ENCODE assay signal across 1 cellular context in the genomic region with DNA sequence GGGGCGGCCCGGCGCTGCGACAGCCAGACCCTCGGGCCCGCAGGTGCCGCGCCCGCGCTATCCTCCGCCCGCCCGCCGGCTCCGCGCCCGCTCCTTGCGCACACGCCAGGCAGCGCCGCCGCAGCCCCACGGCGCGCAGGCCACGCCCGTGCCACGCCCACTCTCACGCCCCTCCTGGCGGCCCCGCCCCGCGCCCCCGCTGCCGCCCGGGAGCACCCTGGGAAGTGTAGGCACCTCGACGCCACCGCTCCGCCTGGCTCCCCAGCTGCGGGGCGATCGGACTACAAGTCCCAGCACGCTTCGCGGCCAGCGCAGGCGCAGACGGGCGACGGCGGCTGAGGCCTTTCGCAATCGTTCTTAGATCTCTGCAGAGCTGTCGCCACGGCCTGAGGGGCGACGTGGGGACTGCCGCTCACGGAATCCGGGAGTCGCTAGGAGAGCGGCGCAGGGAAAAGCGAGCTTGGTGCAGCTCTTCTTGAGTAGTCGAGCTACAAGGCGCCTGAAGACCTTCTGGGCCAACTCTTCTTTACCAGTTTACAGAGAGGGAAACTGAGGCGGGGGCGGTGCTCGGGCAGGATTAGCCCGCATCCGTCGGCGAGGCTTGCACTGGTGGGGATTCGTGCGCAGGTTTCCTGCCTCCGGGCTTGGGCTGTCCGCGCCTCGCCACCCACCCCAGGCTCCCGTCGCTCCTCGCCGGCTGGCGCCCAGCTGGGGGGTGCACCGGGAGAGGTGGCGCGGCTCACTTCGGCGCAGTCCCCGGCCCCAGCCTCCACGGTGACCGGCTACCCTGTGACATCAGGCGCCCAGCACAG.
TF ChIP-seq lines count a peak whose summit lies in the region.

A gene (minus strand): TSS at position 104 of the 812 bp plus-strand sequence. CDS start 124 bp downstream, outside the sequence.

TF ChIP-seq in GM12878, 131 proteins besides CTCF, POLR2A, EP300 and RAD21 (continued from another document):
- TF ChIP-seq, protein P1, sequence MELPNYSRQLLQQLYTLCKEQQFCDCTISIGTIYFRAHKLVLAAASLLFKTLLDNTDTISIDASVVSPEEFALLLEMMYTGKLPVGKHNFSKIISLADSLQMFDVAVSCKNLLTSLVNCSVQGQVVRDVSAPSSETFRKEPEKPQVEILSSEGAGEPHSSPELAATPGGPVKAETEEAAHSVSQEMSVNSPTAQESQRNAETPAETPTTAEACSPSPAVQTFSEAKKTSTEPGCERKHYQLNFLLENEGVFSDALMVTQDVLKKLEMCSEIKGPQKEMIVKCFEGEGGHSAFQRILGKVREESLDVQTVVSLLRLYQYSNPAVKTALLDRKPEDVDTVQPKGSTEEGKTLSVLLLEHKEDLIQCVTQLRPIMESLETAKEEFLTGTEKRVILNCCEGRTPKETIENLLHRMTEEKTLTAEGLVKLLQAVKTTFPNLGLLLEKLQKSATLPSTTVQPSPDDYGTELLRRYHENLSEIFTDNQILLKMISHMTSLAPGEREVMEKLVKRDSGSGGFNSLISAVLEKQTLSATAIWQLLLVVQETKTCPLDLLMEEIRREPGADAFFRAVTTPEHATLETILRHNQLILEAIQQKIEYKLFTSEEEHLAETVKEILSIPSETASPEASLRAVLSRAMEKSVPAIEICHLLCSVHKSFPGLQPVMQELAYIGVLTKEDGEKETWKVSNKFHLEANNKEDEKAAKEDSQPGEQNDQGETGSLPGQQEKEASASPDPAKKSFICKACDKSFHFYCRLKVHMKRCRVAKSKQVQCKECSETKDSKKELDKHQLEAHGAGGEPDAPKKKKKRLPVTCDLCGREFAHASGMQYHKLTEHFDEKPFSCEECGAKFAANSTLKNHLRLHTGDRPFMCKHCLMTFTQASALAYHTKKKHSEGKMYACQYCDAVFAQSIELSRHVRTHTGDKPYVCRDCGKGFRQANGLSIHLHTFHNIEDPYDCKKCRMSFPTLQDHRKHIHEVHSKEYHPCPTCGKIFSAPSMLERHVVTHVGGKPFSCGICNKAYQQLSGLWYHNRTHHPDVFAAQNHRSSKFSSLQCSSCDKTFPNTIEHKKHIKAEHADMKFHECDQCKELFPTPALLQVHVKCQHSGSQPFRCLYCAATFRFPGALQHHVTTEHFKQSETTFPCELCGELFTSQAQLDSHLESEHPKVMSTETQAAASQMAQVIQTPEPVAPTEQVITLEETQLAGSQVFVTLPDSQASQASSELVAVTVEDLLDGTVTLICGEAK (IDR thresholded peaks at IDR 0.05; ENCODE audit: borderline replicate concordance) = no peak
- TF ChIP-seq RELA (IDR thresholded peaks at IDR 0.05; ENCODE audit: borderline replicate concordance, partially characterized antibody) = no peak
- TF ChIP-seq, protein P2, sequence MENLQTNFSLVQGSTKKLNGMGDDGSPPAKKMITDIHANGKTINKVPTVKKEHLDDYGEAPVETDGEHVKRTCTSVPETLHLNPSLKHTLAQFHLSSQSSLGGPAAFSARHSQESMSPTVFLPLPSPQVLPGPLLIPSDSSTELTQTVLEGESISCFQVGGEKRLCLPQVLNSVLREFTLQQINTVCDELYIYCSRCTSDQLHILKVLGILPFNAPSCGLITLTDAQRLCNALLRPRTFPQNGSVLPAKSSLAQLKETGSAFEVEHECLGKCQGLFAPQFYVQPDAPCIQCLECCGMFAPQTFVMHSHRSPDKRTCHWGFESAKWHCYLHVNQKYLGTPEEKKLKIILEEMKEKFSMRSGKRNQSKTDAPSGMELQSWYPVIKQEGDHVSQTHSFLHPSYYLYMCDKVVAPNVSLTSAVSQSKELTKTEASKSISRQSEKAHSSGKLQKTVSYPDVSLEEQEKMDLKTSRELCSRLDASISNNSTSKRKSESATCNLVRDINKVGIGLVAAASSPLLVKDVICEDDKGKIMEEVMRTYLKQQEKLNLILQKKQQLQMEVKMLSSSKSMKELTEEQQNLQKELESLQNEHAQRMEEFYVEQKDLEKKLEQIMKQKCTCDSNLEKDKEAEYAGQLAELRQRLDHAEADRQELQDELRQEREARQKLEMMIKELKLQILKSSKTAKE (IDR thresholded peaks at IDR 0.05; ENCODE audit: low read depth, poor library complexity, severe bottlenecking) = no peak
- TF ChIP-seq IRF4 (IDR thresholded peaks at IDR 0.05; ENCODE audit: low read depth, low read length) = no peak
- TF ChIP-seq, protein P3, sequence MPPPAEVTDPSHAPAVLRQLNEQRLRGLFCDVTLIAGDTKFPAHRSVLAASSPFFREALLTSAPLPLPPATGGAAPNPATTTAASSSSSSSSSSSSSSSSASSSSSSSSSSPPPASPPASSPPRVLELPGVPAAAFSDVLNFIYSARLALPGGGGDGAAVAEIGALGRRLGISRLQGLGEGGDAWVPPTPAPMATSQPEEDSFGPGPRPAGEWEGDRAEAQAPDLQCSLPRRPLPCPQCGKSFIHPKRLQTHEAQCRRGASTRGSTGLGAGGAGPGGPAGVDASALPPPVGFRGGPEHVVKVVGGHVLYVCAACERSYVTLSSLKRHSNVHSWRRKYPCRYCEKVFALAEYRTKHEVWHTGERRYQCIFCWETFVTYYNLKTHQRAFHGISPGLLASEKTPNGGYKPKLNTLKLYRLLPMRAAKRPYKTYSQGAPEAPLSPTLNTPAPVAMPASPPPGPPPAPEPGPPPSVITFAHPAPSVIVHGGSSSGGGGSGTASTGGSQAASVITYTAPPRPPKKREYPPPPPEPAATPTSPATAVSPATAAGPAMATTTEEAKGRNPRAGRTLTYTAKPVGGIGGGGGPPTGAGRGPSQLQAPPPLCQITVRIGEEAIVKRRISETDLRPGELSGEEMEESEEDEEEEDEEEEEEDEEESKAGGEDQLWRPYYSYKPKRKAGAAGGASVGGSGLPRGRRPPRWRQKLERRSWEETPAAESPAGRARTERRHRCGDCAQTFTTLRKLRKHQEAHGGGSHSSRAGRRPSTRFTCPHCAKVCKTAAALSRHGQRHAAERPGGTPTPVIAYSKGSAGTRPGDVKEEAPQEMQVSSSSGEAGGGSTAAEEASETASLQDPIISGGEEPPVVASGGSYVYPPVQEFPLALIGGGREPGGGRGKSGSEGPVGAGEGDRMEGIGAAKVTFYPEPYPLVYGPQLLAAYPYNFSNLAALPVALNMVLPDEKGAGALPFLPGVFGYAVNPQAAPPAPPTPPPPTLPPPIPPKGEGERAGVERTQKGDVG (CRISPR knock-in tag; IDR thresholded peaks at IDR 0.05) = no peak
- no peak for TF ChIP-seq SPI1 (IDR thresholded peaks at IDR 0.05; ENCODE audit: borderline replicate concordance, insufficient read depth, low read depth, low read length)
- no peak for TF ChIP-seq FOXM1 (IDR thresholded peaks at IDR 0.05; ENCODE audit: low read depth, low read length)
- TF ChIP-seq EED (IDR thresholded peaks at IDR 0.05; ENCODE audit: low read depth) = no peak
TF ChIP-seq in GM12878: peak in this region for 28.
